Comparison of ENCODE assay signal across 15 cellular contexts in the genomic region with DNA sequence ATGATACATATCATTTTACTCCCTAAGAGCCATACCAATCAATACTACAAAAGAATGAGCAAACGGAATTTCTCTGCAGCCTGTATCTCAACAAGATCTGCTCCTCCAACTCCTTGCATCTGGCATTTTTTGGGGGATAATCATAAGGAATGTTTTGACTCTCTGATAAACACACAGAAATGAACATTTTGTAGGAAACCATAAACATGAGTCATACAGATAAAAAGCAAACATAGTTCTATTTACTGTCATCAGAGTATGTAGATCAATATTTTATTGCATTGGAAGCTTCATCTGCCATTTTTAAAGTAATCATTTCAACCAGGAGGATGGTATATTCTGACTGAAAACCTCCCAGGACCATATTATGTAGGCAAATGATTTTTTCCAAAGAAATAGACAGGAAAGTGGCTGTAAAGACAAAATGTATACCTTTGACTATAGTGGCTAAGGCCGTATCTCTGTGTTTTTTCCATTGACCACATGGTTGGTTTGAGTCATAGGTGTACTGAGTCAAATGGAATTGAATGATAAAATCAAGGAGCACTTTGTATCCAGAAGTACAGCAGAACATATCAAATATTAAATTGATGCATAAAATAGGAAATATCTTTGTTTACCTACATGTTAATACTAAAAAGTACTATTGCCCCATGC. TPM values are rescaled to one million over a fixed set of nuclear protein-coding genes. Genes with fewer than 3 reads are reported as not detected.
DNase-seq lines count a peak whose midpoint lies in the region; FAIRE-seq and TF ChIP-seq lines count a peak whose summit lies in the region.
"Had no signal": no experiment of that assay in that cellular context is flagged by ENCODE, and none has a peak within 500 bp of the region (broad histone marks: within the 10 kb centered on the region; RNA-seq: fewer than 3 reads in every experiment).

No MANE protein-coding gene starts in this region.

- no peak overlapping the region for H3K27ac ChIP-seq in fibroblast of lung (ENCODE audit: insufficient read depth, low read length)
- H3K27ac ChIP-seq: upper lobe of right lung had no signal

- no peaks in the 10 kb centered on the region for H4K20me1 ChIP-seq in fibroblast of lung (ENCODE audit: control insufficient read depth, extremely low read depth, insufficient read depth, low read length)

- peak overlapping the region; percentile 52 for H3K4me3 Mint-ChIP-seq in activated CD4-positive, alpha-beta memory T cell treated with anti-CD3 and anti-CD28 coated beads for 36 hours

- H3K36me3 Mint-ChIP-seq in activated CD4-positive, alpha-beta memory T cell treated with anti-CD3 and anti-CD28 coated beads for 36 hours: no peaks in the 10 kb centered on the region

- no peaks in the 10 kb centered on the region for H3K27me3 Mint-ChIP-seq in activated CD4-positive, alpha-beta memory T cell treated with anti-CD3 and anti-CD28 coated beads for 36 hours
- H3K27me3 Mint-ChIP-seq: CD8-positive, alpha-beta memory T cell; naive thymus-derived CD4-positive, alpha-beta T cell had no signal

- H3K4me1 ChIP-seq in fibroblast of lung (ENCODE audit: control insufficient read depth, extremely low read depth, insufficient read depth, low read length): no peaks in the 10 kb centered on the region

- H3K4me2 ChIP-seq in fibroblast of lung (ENCODE audit: extremely low read depth, insufficient read depth, low read length): no peak overlapping the region

- FAIRE-seq in GM19239 (lab: Jason Lieb, UNC): peak; percentile 63
- FAIRE-seq: kidney had no signal

- H3K9ac ChIP-seq in fibroblast of lung (ENCODE audit: insufficient read depth, low read length): no peak overlapping the region

- DNase-seq in AG08396 (ENCODE audit: low spot score): peak; percentile 22
- DNase-seq in GM19239 (ENCODE audit: insufficient read length, low spot score): no peak
- no peak for DNase-seq in activated CD4-positive, alpha-beta memory T cell treated with anti-CD3 and anti-CD28 coated beads for 36 hours
- DNase-seq in fibroblast of lung (ENCODE audit: low read depth in 2 of 2): peak; percentile 46 to 81
- DNase-seq in GM19238 (ENCODE audit: insufficient read length, low spot score): no peak
- no peak for DNase-seq in HT-29 (ENCODE audit: low spot score)
- no peak for DNase-seq in NOMO-1 treated with dmso at 0.1 percent for 144 hours (lab: John Stamatoyannopoulos, UW; ENCODE audit: unreplicated experiment)
- no peak for DNase-seq in NCI-H510A treated with DMSO at 0.1 percent for 48 hours (lab: John Stamatoyannopoulos, UW)
- DNase-seq: kidney, NCI-H1092, NCI-H526, upper lobe of right lung had no signal

- POLR2A ChIA-PET in activated CD4-positive, alpha-beta memory T cell treated with anti-CD3 and anti-CD28 coated beads for 36 hours (lab: Charles Lee): interaction anchor here (2.0 kb wide), 1 partner anchor 32 kb away, joined by 23 read pairs; the partner anchor contains the start of gene CD69

- H3K36me3 ChIP-seq in fibroblast of lung (ENCODE audit: control insufficient read depth, insufficient read depth, low read length): no peaks in the 10 kb centered on the region
- H3K36me3 ChIP-seq: upper lobe of right lung had no signal

- intact Hi-C loops in activated CD4-positive, alpha-beta memory T cell treated with anti-CD3 and anti-CD28 coated beads for 36 hours (cut with micrococcal nuclease): loop anchor here (2.0 to 10.0 kb wide), 2 partner anchors 20 to 548 kb away; no protein-coding TSS in a partner anchor

- no peak overlapping the region for H3K4me3 ChIP-seq in fibroblast of lung (replicated peaks in 1 of 4; ENCODE audit: control extremely low read depth in 1 of 4, insufficient read depth in 1 of 4, low read depth in 3 of 4, low read length in 4 of 4)
- H3K4me3 ChIP-seq: upper lobe of right lung had no signal

- no peaks in the 10 kb centered on the region for H3K27me3 ChIP-seq in fibroblast of lung (ENCODE audit: control insufficient read depth, insufficient read depth, low read length)
- H3K27me3 ChIP-seq: upper lobe of right lung had no signal

- peaks cover 68% of the 10 kb centered on the region for H3K4me1 Mint-ChIP-seq in activated CD4-positive, alpha-beta memory T cell treated with anti-CD3 and anti-CD28 coated beads for 36 hours (ENCODE audit: low read depth)

- no peaks in the 10 kb centered on the region for H3K79me2 ChIP-seq in fibroblast of lung (ENCODE audit: control insufficient read depth, insufficient read depth, low read length)

- CTCF ChIA-PET in activated CD4-positive, alpha-beta memory T cell treated with anti-CD3 and anti-CD28 coated beads for 36 hours (lab: Charles Lee): interaction anchor here (1.1 to 1.7 kb wide), 2 partner anchors 42 to 50 kb away, joined by 5 to 18 read pairs; no protein-coding TSS in a partner anchor

- H3K27ac Mint-ChIP-seq in activated CD4-positive, alpha-beta memory T cell treated with anti-CD3 and anti-CD28 coated beads for 36 hours: peak overlapping the region; percentile 84

- TF ChIP-seq CTCF in fibroblast of lung (conservative IDR thresholded peaks at IDR 0.05 in 1 of 2, IDR thresholded peaks at IDR 0.05 in 1 of 2; ENCODE audit: low read depth in 1 of 2, low read length in 2 of 2): no peak

- no peak overlapping the region for H2AFZ ChIP-seq in fibroblast of lung (ENCODE audit: low read length)

- no peaks in the 10 kb centered on the region for H3K9me3 ChIP-seq in fibroblast of lung (ENCODE audit: control insufficient read depth, insufficient read depth, low read depth, low read length)
- H3K9me3 ChIP-seq: upper lobe of right lung had no signal

- peaks cover 6% of the 10 kb centered on the region for H3K9me3 Mint-ChIP-seq in activated CD4-positive, alpha-beta memory T cell treated with anti-CD3 and anti-CD28 coated beads for 36 hours
- H3K9me3 Mint-ChIP-seq: CD8-positive, alpha-beta memory T cell had no signal

RNA-seq across cellular contexts. Expression of gene CD69, which starts 32.4 kb away (rescaled TPM):
- total RNA-seq in activated CD4-positive, alpha-beta memory T cell treated with anti-CD3 and anti-CD28 coated beads for 36 hours: 100 to 1,000 TPM; 118 to 120 TPM
- not detected in 2 replicates for total RNA-seq in fibroblast of lung
- not detected in 2 replicates for polyA plus RNA-seq in fibroblast of lung
- not detected in 2 replicates for polyA plus RNA-seq in fibroblast of lung (2012)
- not detected in 2 replicates for polyA minus RNA-seq in fibroblast of lung (ENCODE audit: low replicate concordance)
- total RNA-seq in HT-29 (2014; rRNA removed; shearing (Covaris generic)): not detected in 2 replicates

RNA-seq across cellular contexts. Expression of gene KLRF1, which starts 34.2 kb away (rescaled TPM):
- total RNA-seq in activated CD4-positive, alpha-beta memory T cell treated with anti-CD3 and anti-CD28 coated beads for 36 hours: not detected
- not detected in 2 replicates for total RNA-seq in fibroblast of lung
- 0.11 TPM in 1 of 2 replicates, not detected in the other for polyA plus RNA-seq in fibroblast of lung
- not detected in 2 replicates for polyA plus RNA-seq in fibroblast of lung (2012)
- not detected in 2 replicates for polyA minus RNA-seq in fibroblast of lung (ENCODE audit: low replicate concordance)
- not detected in 2 replicates for total RNA-seq in HT-29 (2014; rRNA removed; shearing (Covaris generic))
- total RNA-seq: cardiac septum; CD8-positive, alpha-beta memory T cell had no signal

Comparison
In these comparisons a context has a peak if more than half of its experiments do, and no peak if none do; other contexts are left out.
1. DNase-seq: peak in AG08396 (single experiment) and fibroblast of lung (2 of 2); none in GM19239 (single experiment), activated CD4-positive, alpha-beta memory T cell treated with anti-CD3 and anti-CD28 coated beads for 36 hours (single experiment), GM19238 (single experiment), HT-29 (single experiment), NOMO-1 treated with dmso at 0.1 percent for 144 hours (single experiment) and NCI-H510A treated with DMSO at 0.1 percent for 48 hours (single experiment).
2. RNA of gene CD69, which starts 32.4 kb away (total RNA-seq): 118 to 120 TPM in activated CD4-positive, alpha-beta memory T cell treated with anti-CD3 and anti-CD28 coated beads for 36 hours; not detected in fibroblast of lung and not detected in HT-29; every median in the first group is over 100 times any median in the second.